12 cellular contexts compared by ENCODE assay signal in the genomic region with DNA sequence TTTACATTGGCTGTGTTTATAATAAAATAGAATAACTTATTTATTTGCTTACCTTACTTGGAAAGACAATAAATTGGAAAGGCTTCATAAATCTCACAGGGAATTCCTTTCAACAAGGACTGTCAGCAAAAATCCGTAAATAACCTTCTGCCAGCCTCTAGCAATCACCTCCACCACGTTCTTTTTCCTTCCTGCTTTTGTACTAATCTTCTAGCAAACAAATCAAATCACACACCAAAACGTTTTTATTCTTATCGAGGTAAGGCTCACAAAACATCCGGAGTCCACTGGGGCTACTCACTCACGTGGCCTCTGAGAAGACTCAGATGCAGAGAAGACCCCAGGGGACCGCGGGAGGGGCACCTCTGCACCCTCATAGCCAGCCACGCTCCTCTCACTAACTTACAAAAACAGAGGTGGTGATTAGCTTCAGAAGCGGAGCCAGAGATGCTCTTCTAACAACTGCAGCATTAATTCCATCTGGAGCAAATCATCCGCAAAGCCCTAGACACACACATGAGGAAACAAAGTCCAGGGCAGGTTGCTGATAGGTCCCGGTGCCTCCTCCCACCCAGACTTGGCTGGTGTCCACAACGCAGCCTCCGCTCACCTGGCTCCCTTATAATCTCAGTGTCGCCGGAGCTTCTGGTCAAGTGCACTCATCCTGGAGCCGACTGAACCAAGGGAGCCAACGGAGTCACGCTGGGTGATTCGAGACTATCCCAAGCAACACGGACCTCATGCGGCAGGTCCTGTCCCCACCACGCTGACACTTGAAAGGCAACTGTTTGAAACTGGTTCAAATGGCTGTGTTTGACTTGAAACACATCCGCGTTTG. TPM values are rescaled to one million over a fixed set of nuclear protein-coding genes. Genes with fewer than 3 reads are reported as not detected.
A peak's percentile ranks its signal among the peaks of the same experiment; 100 is the strongest.
DNase-seq lines count a peak whose midpoint lies in the region; ATAC-seq and TF ChIP-seq lines count a peak whose summit lies in the region.
"Had no signal": no experiment of that assay in that cellular context is flagged by ENCODE, and none has a peak within 500 bp of the region (broad histone marks: within the 10 kb centered on the region; RNA-seq: fewer than 3 reads in every experiment).

No MANE protein-coding gene starts in this region.

- TF ChIP-seq POLR2A in gastrocnemius medialis (IDR thresholded peaks at IDR 0.05), result no peak

- peak; percentile 80 for DNase-seq in NCI-H345 (lab: John Stamatoyannopoulos, UW)
- DNase-seq in left ventricle myocardium superior, result no peak
- peak in 1 of 2 donors; percentile 59 for DNase-seq in gastrocnemius medialis
- no peak for DNase-seq in A172 (ENCODE audit: low spot score)
- DNase-seq in activated CD4-positive, alpha-beta T cell treated with anti-CD3 and anti-CD28 coated beads, Interleukin-2, amount 10 ng/mL, durations not matched to agents 7 days and 5 days, result no peak
- no peak for DNase-seq in activated T-cell treated with anti-CD3 and anti-CD28 coated beads, Interleukin-2, amount 50 U/mL, for 4 hours
- DNase-seq: Calu3 had no signal

- H3K4me1 ChIP-seq in HUES48 (ENCODE audit: control insufficient read depth, insufficient read depth, low read length) (peaks cover 82% of the 10 kb centered on the region), gastrocnemius medialis (peaks cover 63 to 79% of the 10 kb centered on the region in 2 donors)

- H3K4me1 Mint-ChIP-seq in activated CD4-positive, alpha-beta T cell treated with anti-CD3 and anti-CD28 coated beads, Interleukin-2, amount 10 ng/mL, durations not matched to agents 7 days and 5 days, result no peaks in the 10 kb centered on the region
- no peaks in the 10 kb centered on the region for H3K4me1 Mint-ChIP-seq in activated T-cell treated with anti-CD3 and anti-CD28 coated beads, Interleukin-2, amount 50 U/mL, for 4 hours (ENCODE audit: low read depth)

- CTCF ChIA-PET in activated CD4-positive, alpha-beta T cell treated with anti-CD3 and anti-CD28 coated beads, Interleukin-2, amount 10 ng/mL, durations not matched to agents 7 days and 5 days (lab: Charles Lee), result no interaction called here

- intact Hi-C loops in left ventricle myocardium superior (cut with micrococcal nuclease) (no loop called here), gastrocnemius medialis (cut with DNase I; ENCODE audit: low total_unique reads) (no loop called here)

- no peaks in the 10 kb centered on the region for H3K36me3 Mint-ChIP-seq in activated CD4-positive, alpha-beta T cell treated with anti-CD3 and anti-CD28 coated beads, Interleukin-2, amount 10 ng/mL, durations not matched to agents 7 days and 5 days (ENCODE audit: low read depth)
- H3K36me3 Mint-ChIP-seq in activated T-cell treated with anti-CD3 and anti-CD28 coated beads, Interleukin-2, amount 50 U/mL, for 4 hours (ENCODE audit: insufficient read depth), result no peaks in the 10 kb centered on the region

- POLR2A ChIA-PET in activated CD4-positive, alpha-beta T cell treated with anti-CD3 and anti-CD28 coated beads, Interleukin-2, amount 10 ng/mL, durations not matched to agents 7 days and 5 days (lab: Charles Lee), result no interaction called here

- no peak for TF ChIP-seq CTCF in gastrocnemius medialis (IDR thresholded peaks at IDR 0.05 in 4 of 5, conservative IDR thresholded peaks at IDR 0.05 in 1 of 5)

- peak; percentile 59 for ATAC-seq in left ventricle myocardium superior
- peak; percentile 50 to 54 for ATAC-seq in gastrocnemius medialis
- no peak for ATAC-seq in HG03025 (IDR thresholded peaks at IDR 0.05; ENCODE audit: low FRiP score, unreplicated experiment)
- ATAC-seq in activated T-cell treated with anti-CD3 and anti-CD28 coated beads, Interleukin-2, amount 50 U/mL, for 4 hours, result no peak
- ATAC-seq: GM12878 had no signal

- H3K4me3 Mint-ChIP-seq in activated CD4-positive, alpha-beta T cell treated with anti-CD3 and anti-CD28 coated beads, Interleukin-2, amount 10 ng/mL, durations not matched to agents 7 days and 5 days, result no peak overlapping the region
- no peak overlapping the region for H3K4me3 Mint-ChIP-seq in activated T-cell treated with anti-CD3 and anti-CD28 coated beads, Interleukin-2, amount 50 U/mL, for 4 hours

- in situ Hi-C loops in gastrocnemius medialis (cut with MboI; ENCODE audit: low sequenced_read_pairs in 4 of 4), result no loop called here

- no peaks in the 10 kb centered on the region for H3K9me3 Mint-ChIP-seq in activated CD4-positive, alpha-beta T cell treated with anti-CD3 and anti-CD28 coated beads, Interleukin-2, amount 10 ng/mL, durations not matched to agents 7 days and 5 days
- no peaks in the 10 kb centered on the region for H3K9me3 Mint-ChIP-seq in activated T-cell treated with anti-CD3 and anti-CD28 coated beads, Interleukin-2, amount 50 U/mL, for 4 hours

- no peaks in the 10 kb centered on the region for H3K9me3 ChIP-seq in HUES48 (ENCODE audit: control insufficient read depth, insufficient read depth, low read length)
- H3K9me3 ChIP-seq in gastrocnemius medialis, result no peaks in the 10 kb centered on the region

- no peak overlapping the region for H3K27ac Mint-ChIP-seq in activated CD4-positive, alpha-beta T cell treated with anti-CD3 and anti-CD28 coated beads, Interleukin-2, amount 10 ng/mL, durations not matched to agents 7 days and 5 days

- H3K9ac ChIP-seq in HUES48 (ENCODE audit: low read depth, low read length), result no peak overlapping the region; the same call in 1 of the 2 replicates

- H3K27me3 ChIP-seq in HUES48 (ENCODE audit: control insufficient read depth, insufficient read depth, low read length), result no peaks in the 10 kb centered on the region
- H3K27me3 ChIP-seq in gastrocnemius medialis, result no peaks in the 10 kb centered on the region

- H3K27ac ChIP-seq in HUES48 (ENCODE audit: low read depth, low read length), result peak overlapping the region; percentile 10
- peak overlapping the region; percentile 29 to 55 (median 50) for H3K27ac ChIP-seq in gastrocnemius medialis
- H3K27ac ChIP-seq: epithelial cell of prostate, HL-60 had no signal

- no peak overlapping the region for H3K4me3 ChIP-seq in HUES48 (ENCODE audit: low read depth, low read length)
- peak overlapping the region in 1 of 4 donors; percentile 19 for H3K4me3 ChIP-seq in gastrocnemius medialis
- H3K4me3 ChIP-seq: GM12878 had no signal

- H3K27me3 Mint-ChIP-seq in activated CD4-positive, alpha-beta T cell treated with anti-CD3 and anti-CD28 coated beads, Interleukin-2, amount 10 ng/mL, durations not matched to agents 7 days and 5 days, result no peaks in the 10 kb centered on the region
- peaks cover 7% of the 10 kb centered on the region for H3K27me3 Mint-ChIP-seq in activated T-cell treated with anti-CD3 and anti-CD28 coated beads, Interleukin-2, amount 50 U/mL, for 4 hours (ENCODE audit: low read depth)

- H3K36me3 ChIP-seq in HUES48 (ENCODE audit: control insufficient read depth, insufficient read depth, low read length) (peaks cover 70% of the 10 kb centered on the region), gastrocnemius medialis (no peaks in the 10 kb centered on the region)

RNA-seq across cellular contexts. Expression of gene CTBP2, which starts 22.5 kb away (rescaled TPM):
- total RNA-seq in left ventricle myocardium superior (29.3 TPM), gastrocnemius medialis (10 to 100 TPM; 13.9 to 36.7 (median 21.1) TPM)
- total RNA-seq in A172 (2014; rRNA removed; shearing (Covaris generic)), result 35.0 and 35.5 TPM in 2 replicates
- under 1 TPM in 1 of 2 experiments, not detected in 1; 0.40 TPM for total RNA-seq in activated CD4-positive, alpha-beta T cell treated with anti-CD3 and anti-CD28 coated beads, Interleukin-2, amount 10 ng/mL, durations not matched to agents 7 days and 5 days
- total RNA-seq in activated T-cell treated with anti-CD3 and anti-CD28 coated beads, Interleukin-2, amount 50 U/mL, for 4 hours, result 1 to 10 TPM; 1.0 to 1.4 (median 1.3) TPM

Comparison
In these comparisons a context has a peak if more than half of its experiments do, and no peak if none do; other contexts are left out.
1. ATAC-seq: peak in left ventricle myocardium superior (single experiment) and gastrocnemius medialis (2 of 2); none in HG03025 (single experiment) and activated T-cell treated with anti-CD3 and anti-CD28 coated beads, Interleukin-2, amount 50 U/mL, for 4 hours (0 of 2).
2. RNA of gene CTBP2, which starts 22.5 kb away (total RNA-seq): 35.0 to 35.5 TPM in A172, 29.3 TPM in left ventricle myocardium superior (single experiment) and 13.9 to 36.7 TPM in gastrocnemius medialis; 1.0 to 1.4 TPM in activated T-cell treated with anti-CD3 and anti-CD28 coated beads, Interleukin-2, amount 50 U/mL, for 4 hours and 0.40 TPM in activated CD4-positive, alpha-beta T cell treated with anti-CD3 and anti-CD28 coated beads, Interleukin-2, amount 10 ng/mL, durations not matched to agents 7 days and 5 days; every median in the first group is over 4 times any median in the second.